ENCODE assay signal across 15 cellular contexts in genomic region chr6:53892707-53893106, GRCh38.
DNase-seq lines count a peak whose midpoint lies in the region; ATAC-seq and TF ChIP-seq lines count a peak whose summit lies in the region.
"Had no signal": no experiment of that assay in that cellular context is flagged by ENCODE, and none has a peak within 500 bp of the region (broad histone marks: within the 10 kb centered on the region; RNA-seq: fewer than 3 reads in every experiment).

No MANE protein-coding gene starts in this region.

- no peak overlapping the region for H4K8ac ChIP-seq in IMR-90 (ENCODE audit: low read depth in 2 of 2, low read length in 2 of 2)

- WGBS in IMR-90 (ENCODE audit: extremely low coverage in 2 of 2, insufficient read length in 1 of 2), 2 experiments: no CpG with 5 or more reads among the region's 1 CpG

- TF ChIP-seq RAD21 in IMR-90 (IDR thresholded peaks at IDR 0.05; ENCODE audit: low read length): no peak

- H2AFZ ChIP-seq in IMR-90 (replicated peaks; ENCODE audit: low read length, poor library complexity): no peak overlapping the region
- no peak overlapping the region for H2AFZ ChIP-seq in GM23338

- TF ChIP-seq POLR2A in IMR-90 (IDR thresholded peaks at IDR 0.05; ENCODE audit: low read depth, low read length): no peak

- H3K4me1 Mint-ChIP-seq in GM23338: peaks cover 57% of the 10 kb centered on the region

- H3K4me1 ChIP-seq in IMR-90 (ENCODE audit: control insufficient read depth, insufficient read depth, low read length) (peaks cover 10% of the 10 kb centered on the region), GM23338 (ENCODE audit: insufficient read depth) (peaks cover 47% of the 10 kb centered on the region)

- no peaks in the 10 kb centered on the region for H3K79me2 ChIP-seq in GM23338 (replicated peaks; ENCODE audit: insufficient read depth)

- dilution Hi-C loops in IMR-90 (cut with HindIII; ENCODE audit: low sequenced_read_pairs, unreplicated experiment): no loop called here

- H4K5ac ChIP-seq in IMR-90 (ENCODE audit: low read depth, low read length): no peak overlapping the region

- no TSS peak for BruUV-seq in IMR-90 (replicated peaks; lab: Mats Ljungman, UMichigan)

- H2AK9ac ChIP-seq in IMR-90 (replicated peaks; ENCODE audit: low read depth, low read length, poor library complexity): no peak overlapping the region

- no peak overlapping the region for H3K27ac Mint-ChIP-seq in GM23338
- H3K27ac Mint-ChIP-seq: natural killer cell treated with Interleukin-12 subunit alpha and Interleukin-12 subunit beta and Interleukin-15 and Interleukin-18, amount 100 ng/mL, for 72 hours had no signal

- H3K36me3 ChIP-seq in IMR-90 (ENCODE audit: control insufficient read depth, insufficient read depth, low read length) (no peaks in the 10 kb centered on the region; the same call in 1 of the 2 replicates), GM23338 (ENCODE audit: insufficient read depth) (no peaks in the 10 kb centered on the region)
- H3K36me3 ChIP-seq: SJCRH30, WERI-Rb-1 had no signal

- H3K9me3 Mint-ChIP-seq in GM23338: no peaks in the 10 kb centered on the region
- H3K9me3 Mint-ChIP-seq: natural killer cell treated with Interleukin-12 subunit alpha and Interleukin-12 subunit beta and Interleukin-15 and Interleukin-18, amount 100 ng/mL, for 72 hours had no signal

- TF ChIP-seq CTCF in IMR-90 (conservative IDR thresholded peaks at IDR 0.05; ENCODE audit: low read depth, low read length) (no peak), GM23338 (conservative IDR thresholded peaks at IDR 0.05; ENCODE audit: low read depth in 2 of 2) (no peak)

- no peak overlapping the region for H3K23ac ChIP-seq in IMR-90 (ENCODE audit: low read depth, low read length)

- no peak overlapping the region; the same call in 1 of the 2 replicates for H3K14ac ChIP-seq in IMR-90 (replicated peaks; ENCODE audit: low read depth, low read length)

- no peak overlapping the region for H2BK120ac ChIP-seq in IMR-90 (ENCODE audit: low read depth, low read length)

- POLR2A ChIA-PET in IMR-90 (lab: Charles Lee; ENCODE audit: unreplicated experiment): no interaction called here

- H3K4me3 Mint-ChIP-seq in GM23338: no peak overlapping the region
- H3K4me3 Mint-ChIP-seq: natural killer cell treated with Interleukin-12 subunit alpha and Interleukin-12 subunit beta and Interleukin-15 and Interleukin-18, amount 100 ng/mL, for 72 hours had no signal

- H3F3A ChIP-seq in GM23338 (replicated peaks; ENCODE audit: low read depth): no peaks in the 10 kb centered on the region

- H4K20me1 ChIP-seq in IMR-90 (ENCODE audit: insufficient read depth, low read length) (no peaks in the 10 kb centered on the region; the same call in 1 of the 2 replicates), GM23338 (replicated peaks; ENCODE audit: insufficient read depth) (no peaks in the 10 kb centered on the region)
- H4K20me1 ChIP-seq: BLaER1 treated with 17β-estradiol and CSF1 and Interleukin-3, amounts not matched to agents 10 nM and 100 nM had no signal

- H3K79me1 ChIP-seq in IMR-90 (ENCODE audit: low read depth in 1 of 2, low read length in 2 of 2): peaks cover 0 to 10% of the 10 kb centered on the region in 2 experiments; a peak in 2 of 4 replicates

- H3K9ac ChIP-seq in IMR-90 (ENCODE audit: low read depth, low read length): no peak overlapping the region
- H3K9ac ChIP-seq: BLaER1 treated with 17β-estradiol and CSF1 and Interleukin-3, amounts not matched to agents 10 nM and 100 nM had no signal

- no peaks in the 10 kb centered on the region for H3K9me2 ChIP-seq in GM23338 (ENCODE audit: insufficient read depth)

- H3K27ac ChIP-seq in IMR-90 (ENCODE audit: insufficient read depth, low read length): no peak overlapping the region
- H3K27ac ChIP-seq in GM23338 (ENCODE audit: low read depth): no peak overlapping the region
- H3K27ac ChIP-seq: BLaER1 treated with 17β-estradiol and CSF1 and Interleukin-3, amounts not matched to agents 10 nM and 100 nM; body of pancreas; sigmoid colon; SJCRH30; WERI-Rb-1 had no signal

- intact Hi-C loops in IMR-90 (cut with micrococcal nuclease): no loop called here

- H2AK5ac ChIP-seq in IMR-90 (ENCODE audit: low read depth, low read length): no peak overlapping the region

- in situ Hi-C loops in IMR-90 (cut with MboI; ENCODE audit: low sequenced_read_pairs): no loop called here

- no peak overlapping the region for H4K91ac ChIP-seq in IMR-90 (ENCODE audit: insufficient read depth, low read depth, low read length)

- peaks cover 8% of the 10 kb centered on the region; the same call in 1 of the 2 replicates for H3K9me1 ChIP-seq in IMR-90 (ENCODE audit: insufficient read depth, low read length)

- H2BK15ac ChIP-seq in IMR-90 (ENCODE audit: low read depth, low read length): no peak overlapping the region

- H3K27me3 ChIP-seq in IMR-90 (ENCODE audit: control insufficient read depth, insufficient read depth, low read length): no peaks in the 10 kb centered on the region
- no peaks in the 10 kb centered on the region for H3K27me3 ChIP-seq in GM23338 (ENCODE audit: insufficient read depth)
- H3K27me3 ChIP-seq: BLaER1 treated with 17β-estradiol and CSF1 and Interleukin-3, amounts not matched to agents 10 nM and 100 nM; body of pancreas; sigmoid colon; SJCRH30 had no signal

- no peak overlapping the region for H2BK20ac ChIP-seq in IMR-90 (ENCODE audit: low read depth, low read length)

- peak overlapping the region; percentile 20; the same call in 1 of the 2 replicates for H3K4ac ChIP-seq in IMR-90 (ENCODE audit: low read depth, low read length)

- H3K36me3 Mint-ChIP-seq in GM23338 (ENCODE audit: low read depth): no peaks in the 10 kb centered on the region
- H3K36me3 Mint-ChIP-seq: natural killer cell treated with Interleukin-12 subunit alpha and Interleukin-12 subunit beta and Interleukin-15 and Interleukin-18, amount 100 ng/mL, for 72 hours had no signal

- H3K9me3 ChIP-seq in IMR-90 (ENCODE audit: control insufficient read depth, insufficient read depth, low read length): no peaks in the 10 kb centered on the region
- H3K9me3 ChIP-seq: body of pancreas, sigmoid colon, SJCRH30 had no signal

- DNase-seq in IMR-90 (no peak), NCI-H1048 (lab: John Stamatoyannopoulos, UW) (no peak), GM23338 (ENCODE audit: low spot score) (no peak), Kasumi-1 (lab: John Stamatoyannopoulos, UW) (no peak), HPDE6-E6E7 (ENCODE audit: extremely low spot score) (no peak)
- DNase-seq: body of pancreas; effector memory CD4-positive, alpha-beta T cell; sigmoid colon; SJCRH30; WERI-Rb-1 had no signal

- peak; percentile 52 for ATAC-seq in GM18858 (IDR thresholded peaks at IDR 0.05; ENCODE audit: unreplicated experiment)
- peak; percentile 58 for ATAC-seq in GM19463 (IDR thresholded peaks at IDR 0.05; ENCODE audit: unreplicated experiment)
- peak; percentile 91 for ATAC-seq in HG02938 (IDR thresholded peaks at IDR 0.05; ENCODE audit: unreplicated experiment)
- ATAC-seq in IMR-90 (ENCODE audit: low read depth): no peak
- ATAC-seq in GM23338: no peak
- ATAC-seq: body of pancreas had no signal

- H3K18ac ChIP-seq in IMR-90 (ENCODE audit: low read depth, low read length): no peak overlapping the region

- no peak overlapping the region for H2BK5ac ChIP-seq in IMR-90 (ENCODE audit: low read depth, low read length, poor library complexity, severe bottlenecking)

- CTCF ChIA-PET in IMR-90 (lab: Yijun Ruan, JAX): interaction anchor here (1.0 kb wide), 1 partner anchor 9 kb away, joined by 5 read pairs; no protein-coding TSS in a partner anchor

- H3K4me3 ChIP-seq in IMR-90 (ENCODE audit: insufficient read depth, low read depth, low read length): no peak overlapping the region
- H3K4me3 ChIP-seq in GM23338: no peak overlapping the region
- H3K4me3 ChIP-seq: BLaER1 treated with 17β-estradiol and CSF1 and Interleukin-3, amounts not matched to agents 10 nM and 100 nM; body of pancreas; sigmoid colon; SJCRH30 had no signal

- H3K4me2 ChIP-seq in IMR-90 (ENCODE audit: low read depth, low read length) (no peak overlapping the region), GM23338 (no peak overlapping the region)
- H3K4me2 ChIP-seq: BLaER1 treated with 17β-estradiol and CSF1 and Interleukin-3, amounts not matched to agents 10 nM and 100 nM had no signal

- no peak overlapping the region for H3K56ac ChIP-seq in IMR-90 (ENCODE audit: extremely low read depth, insufficient read depth, low read length)

- peaks cover 4% of the 10 kb centered on the region for H3K27me3 Mint-ChIP-seq in GM23338 (ENCODE audit: insufficient read depth, low read depth, poor library complexity)
- H3K27me3 Mint-ChIP-seq: natural killer cell treated with Interleukin-12 subunit alpha and Interleukin-12 subunit beta and Interleukin-15 and Interleukin-18, amount 100 ng/mL, for 72 hours had no signal

TF ChIP-seq in IMR-90, 13 proteins besides CTCF, POLR2A, EP300 and RAD21 (continues in another document):
- no peak for TF ChIP-seq MXI1 (IDR thresholded peaks at IDR 0.05; ENCODE audit: borderline replicate concordance, low read depth, low read length)
- TF ChIP-seq NFE2L2 (IDR thresholded peaks at IDR 0.05; ENCODE audit: low read depth, low read length): no peak
- no peak for TF ChIP-seq MAFK (IDR thresholded peaks at IDR 0.05; ENCODE audit: low read depth, low read length)
- TF ChIP-seq RCOR1 (IDR thresholded peaks at IDR 0.05; ENCODE audit: insufficient replicate concordance, low read length): no peak
- TF ChIP-seq, protein P1, sequence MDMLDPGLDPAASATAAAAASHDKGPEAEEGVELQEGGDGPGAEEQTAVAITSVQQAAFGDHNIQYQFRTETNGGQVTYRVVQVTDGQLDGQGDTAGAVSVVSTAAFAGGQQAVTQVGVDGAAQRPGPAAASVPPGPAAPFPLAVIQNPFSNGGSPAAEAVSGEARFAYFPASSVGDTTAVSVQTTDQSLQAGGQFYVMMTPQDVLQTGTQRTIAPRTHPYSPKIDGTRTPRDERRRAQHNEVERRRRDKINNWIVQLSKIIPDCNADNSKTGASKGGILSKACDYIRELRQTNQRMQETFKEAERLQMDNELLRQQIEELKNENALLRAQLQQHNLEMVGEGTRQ (IDR thresholded peaks at IDR 0.05; ENCODE audit: low read depth, low read length): no peak

TF ChIP-seq in GM23338, 12 proteins besides CTCF, POLR2A, EP300 and RAD21 (continues in another document):
- TF ChIP-seq JUNB (IDR thresholded peaks at IDR 0.05; ENCODE audit: unreplicated experiment): no peak
- TF ChIP-seq NANOG (IDR thresholded peaks at IDR 0.05; ENCODE audit: borderline replicate concordance): no peak

Comparison
In these comparisons a context has a peak if more than half of its experiments do, and no peak if none do; other contexts are left out.
1. ATAC-seq: peak in GM18858 (single experiment), GM19463 (single experiment) and HG02938 (single experiment); none in IMR-90 (single experiment) and GM23338 (single experiment).